13 cellular contexts compared by ENCODE assay signal in genomic region chr9:117305454-117305853, GRCh38.
"Had no signal": no experiment of that assay in that cellular context is flagged by ENCODE, and none has a peak within 500 bp of the region (broad histone marks: within the 10 kb centered on the region; RNA-seq: fewer than 3 reads in every experiment).

No MANE protein-coding gene starts in this region.

- H3K27ac ChIP-seq: brain microvascular endothelial cell, neutrophil had no signal

- DNase-seq: activated CD4-positive, alpha-beta T cell treated with anti-CD3 and anti-CD28 coated beads, Interleukin-2, amount 50 U/mL, for 48 hours; activated CD4-positive, CD25-positive, alpha-beta regulatory T cell treated with anti-CD3 and anti-CD28 coated beads, Interleukin-2, amount 50 U/mL, for 72 hours; activated CD8-positive, alpha-beta memory T cell treated with anti-CD3 and anti-CD28 coated beads, Interleukin-2, amount 10 ng/mL, durations not matched to agents 7 days and 5 days; activated effector memory CD4-positive, alpha-beta T cell treated with anti-CD3 and anti-CD28 coated beads, Interleukin-2, amount 50 U/mL, for 16 hours; activated T-cell treated with anti-CD3 and anti-CD28 coated beads, Interleukin-2, amount 50 U/mL, for 24 hours; amygdala; brain microvascular endothelial cell; cerebellar nuclear complex; dermis blood vessel endothelial cell; naive thymus-derived CD8-positive, alpha-beta T cell; right cardiac atrium; small intestine had no signal

- ATAC-seq: activated CD8-positive, alpha-beta memory T cell treated with anti-CD3 and anti-CD28 coated beads, Interleukin-2, amount 10 ng/mL, durations not matched to agents 7 days and 5 days; naive thymus-derived CD8-positive, alpha-beta T cell; right cardiac atrium had no signal

- H3K9me3 ChIP-seq: neutrophil had no signal

- H3K27me3 ChIP-seq: brain microvascular endothelial cell, neutrophil had no signal

- H3K36me3 ChIP-seq: brain microvascular endothelial cell, neutrophil had no signal
